13 cellular contexts compared by ENCODE assay signal in genomic region chr17:15957206-15957605, GRCh38. TPM values are rescaled to one million over a fixed set of nuclear protein-coding genes. Genes with fewer than 3 reads are reported as not detected.
A peak's percentile ranks its signal among the peaks of the same experiment; 100 is the strongest.
DNase-seq lines count a peak whose midpoint lies in the region; ATAC-seq and TF ChIP-seq lines count a peak whose summit lies in the region.
"Had no signal": no experiment of that assay in that cellular context is flagged by ENCODE, and none has a peak within 500 bp of the region (broad histone marks: within the 10 kb centered on the region; RNA-seq: fewer than 3 reads in every experiment).

No MANE protein-coding gene starts in this region.

- H3K27me3 Mint-ChIP-seq in MCF 10A (ENCODE audit: insufficient read depth, unreplicated experiment) = no peaks in the 10 kb centered on the region

- H3K9me3 Mint-ChIP-seq in MCF 10A (ENCODE audit: unreplicated experiment) = no peaks in the 10 kb centered on the region

- H3K4me1 ChIP-seq in breast epithelium (peaks cover 0 to 3% of the 10 kb centered on the region in 2 donors), esophagus muscularis mucosa (peaks cover 0 to 15% (median 11%) of the 10 kb centered on the region in 4 donors), stomach (peaks cover 0 to 18% (median 4%) of the 10 kb centered on the region in 4 donors)
- H3K4me1 ChIP-seq: gastrocnemius medialis had no signal

- H3K4me3 ChIP-seq in breast epithelium = no peak overlapping the region
- H3K4me3 ChIP-seq in esophagus muscularis mucosa = no peak overlapping the region
- H3K4me3 ChIP-seq in stomach = no peak overlapping the region
- H3K4me3 ChIP-seq: gastrocnemius medialis had no signal

- H3K27ac ChIP-seq in breast epithelium (no peak overlapping the region), esophagus muscularis mucosa (replicated peaks in 1 of 4) (no peak overlapping the region), stomach (no peak overlapping the region)
- H3K27ac ChIP-seq: brain microvascular endothelial cell, gastrocnemius medialis had no signal

- POLR2A ChIA-PET in MCF 10A (lab: Yijun Ruan, JAX) = interaction anchor here (1.0 kb wide), 1 partner anchor 42 kb away, joined by 3 read pairs; the partner anchor contains the start of genes TTC19 and ZSWIM7

- no peak overlapping the region for H3K4me3 Mint-ChIP-seq in MCF 10A (ENCODE audit: unreplicated experiment)

- H3K27me3 ChIP-seq in breast epithelium = no peaks in the 10 kb centered on the region
- H3K27me3 ChIP-seq in esophagus muscularis mucosa = no peaks in the 10 kb centered on the region
- H3K27me3 ChIP-seq in stomach = no peaks in the 10 kb centered on the region
- H3K27me3 ChIP-seq: brain microvascular endothelial cell, gastrocnemius medialis had no signal

- H3K36me3 Mint-ChIP-seq in MCF 10A (ENCODE audit: insufficient read depth, unreplicated experiment) = peaks cover 17% of the 10 kb centered on the region

- intact Hi-C loops in MCF 10A (cut with micrococcal nuclease) = no loop called here
- intact Hi-C loops in breast epithelium (cut with DNase I; ENCODE audit: low total_unique reads) = no loop called here
- intact Hi-C loops in esophagus muscularis mucosa (cut with DNase I) = no loop called here
- intact Hi-C loops in stomach (cut with DNase I; ENCODE audit: low total_unique reads) = no loop called here

- ATAC-seq in omental fat pad (ENCODE audit: low FRiP score) = no peak
- ATAC-seq: gastrocnemius medialis had no signal

- H3K27ac Mint-ChIP-seq in MCF 10A (ENCODE audit: low read depth, unreplicated experiment) = no peak overlapping the region

- CTCF ChIA-PET in MCF 10A (lab: Yijun Ruan, JAX) = interaction anchor here (1.1 to 2.4 kb wide), 2 partner anchors 8 to 13 kb away, joined by 6 to 9 read pairs; partner anchors contain the start of gene ADORA2B

- WGBS in esophagus muscularis mucosa = 96% methylated on average over 6 of the region's 6 CpGs
- 82 to 86% (median 84%) methylated on average over 6 of the region's 6 CpGs for WGBS in stomach, 5 donors

- TF ChIP-seq POLR2A in breast epithelium (IDR thresholded peaks at IDR 0.05) = no peak
- no peak for TF ChIP-seq POLR2A in esophagus muscularis mucosa (IDR thresholded peaks at IDR 0.05; ENCODE audit: low read depth)
- TF ChIP-seq POLR2A in stomach (IDR thresholded peaks at IDR 0.05) = no peak

- H3K36me3 ChIP-seq in breast epithelium = no peaks in the 10 kb centered on the region
- H3K36me3 ChIP-seq in esophagus muscularis mucosa = no peaks in the 10 kb centered on the region
- no peaks in the 10 kb centered on the region for H3K36me3 ChIP-seq in stomach
- H3K36me3 ChIP-seq: brain microvascular endothelial cell, gastrocnemius medialis had no signal

- H3K9me3 ChIP-seq in breast epithelium (no peaks in the 10 kb centered on the region), esophagus muscularis mucosa (no peaks in the 10 kb centered on the region), stomach (no peaks in the 10 kb centered on the region)
- H3K9me3 ChIP-seq: gastrocnemius medialis had no signal

- H3K4me1 Mint-ChIP-seq in MCF 10A (ENCODE audit: insufficient read depth, unreplicated experiment) = peaks cover 36% of the 10 kb centered on the region

- TF ChIP-seq CTCF in MCF 10A (IDR thresholded peaks at IDR 0.05; ENCODE audit: unreplicated experiment) (no peak), breast epithelium (IDR thresholded peaks at IDR 0.05) (no peak), esophagus muscularis mucosa (IDR thresholded peaks at IDR 0.05) (no peak), omental fat pad (IDR thresholded peaks at IDR 0.05) (no peak), stomach (IDR thresholded peaks at IDR 0.05) (no peak)

- TF ChIP-seq EP300 in esophagus muscularis mucosa (IDR thresholded peaks at IDR 0.05) (no peak), stomach (IDR thresholded peaks at IDR 0.05) (no peak)

- DNase-seq in MCF 10A (ENCODE audit: unreplicated experiment) = peak; percentile 30
- DNase-seq in breast epithelium (ENCODE audit: low spot score in 2 of 2) = no peak
- DNase-seq in RKO (ENCODE audit: low spot score) = peak; percentile 18
- peak; percentile 41 for DNase-seq in dermis blood vessel endothelial cell
- peak; percentile 61 for DNase-seq in stimulated activated CD8-positive, alpha-beta memory T cell treated with anti-CD3 and anti-CD28 coated beads, Interleukin-4, amount 100 ng/mL, for 48 hours
- DNase-seq in esophagus muscularis mucosa (ENCODE audit: extremely low spot score) = no peak
- no peak for DNase-seq in omental fat pad (ENCODE audit: low spot score)
- DNase-seq in stomach = no peak
- DNase-seq: brain microvascular endothelial cell; effector CD8-positive, alpha-beta T cell; gastrocnemius medialis; NCI-H1048; NCI-H446 treated with DMSO at 0.1 percent for 48 hours had no signal

- no TSS peak for BruUV-seq in MCF 10A (replicated peaks; lab: Mats Ljungman, UMichigan)

RNA-seq across cellular contexts. Expression of gene ADORA2B, which starts 12.3 kb away (rescaled TPM):
- total RNA-seq in MCF 10A (2022) (21.7 and 26.0 TPM in 2 replicates), breast epithelium (1 to 10 TPM in 2 of 3 donors, under 1 TPM in 1; 0.48 to 5.6 (median 4.9) TPM), dermis blood vessel endothelial cell (3.6 and 8.2 TPM in 2 replicates), esophagus muscularis mucosa (under 1 TPM; 0.26 to 0.75 (median 0.37) TPM), omental fat pad (1 to 10 TPM in 2 of 4 donors, under 1 TPM in 1, not detected in 1; 0.82 to 5.6 (median 2.1) TPM), stomach (10 to 100 TPM in 1 of 5 donors, 1 to 10 TPM in 1, under 1 TPM in 1, not detected in 2; 0.72 to 18.8 (median 3.5) TPM)
- 1 to 10 TPM in 1 of 3 donors, under 1 TPM in 2; 0.25 to 6.3 (median 0.61) TPM for polyA plus RNA-seq in stomach

RNA-seq across cellular contexts. Expression of gene ZSWIM7, which starts 42.3 kb away (rescaled TPM):
- total RNA-seq in MCF 10A (2022) (44.1 and 63.3 TPM in 2 replicates), breast epithelium (10 to 100 TPM; 19.7 to 20.9 (median 20.3) TPM), dermis blood vessel endothelial cell (16.0 and 17.2 TPM in 2 replicates), esophagus muscularis mucosa (10 to 100 TPM; 16.2 to 22.7 (median 17.5) TPM), omental fat pad (10 to 100 TPM in 3 of 4 donors, 1 to 10 TPM in 1; 8.6 to 34.0 (median 20.4) TPM), stomach (10 to 100 TPM in 2 of 5 donors, 1 to 10 TPM in 2, not detected in 1; 4.5 to 20.0 (median 10.2) TPM)
- polyA plus RNA-seq in stomach = 10 to 100 TPM; 29.8 to 43.5 (median 36.4) TPM

RNA-seq across cellular contexts. Expression of gene TTC19, which starts 42.4 kb away (rescaled TPM):
- total RNA-seq in MCF 10A (2022) (46.7 and 49.5 TPM in 2 replicates), breast epithelium (100 to 1,000 TPM in 2 of 3 donors, 10 to 100 TPM in 1; 46.4 to 111 (median 105) TPM), dermis blood vessel endothelial cell (73.8 and 78.8 TPM in 2 replicates), esophagus muscularis mucosa (10 to 100 TPM; 40.9 to 56.4 (median 50.5) TPM), omental fat pad (10 to 100 TPM; 42.4 to 72.7 (median 56.8) TPM), stomach (1,000 to 10,000 TPM in 1 of 5 donors, 10 to 100 TPM in 4; 44.6 to 1,106 (median 63.6) TPM)
- 10 to 100 TPM; 12.6 to 16.2 (median 14.1) TPM for polyA plus RNA-seq in stomach

Comparison
In these comparisons a context has a peak if more than half of its experiments do, and no peak if none do; other contexts are left out.
1. DNase-seq: peak in MCF 10A (single experiment), RKO (single experiment), dermis blood vessel endothelial cell (single experiment) and stimulated activated CD8-positive, alpha-beta memory T cell treated with anti-CD3 and anti-CD28 coated beads, Interleukin-4, amount 100 ng/mL, for 48 hours (single experiment); none in breast epithelium (0 of 2), esophagus muscularis mucosa (single experiment), omental fat pad (single experiment) and stomach (single experiment).